In the genomic region with DNA sequence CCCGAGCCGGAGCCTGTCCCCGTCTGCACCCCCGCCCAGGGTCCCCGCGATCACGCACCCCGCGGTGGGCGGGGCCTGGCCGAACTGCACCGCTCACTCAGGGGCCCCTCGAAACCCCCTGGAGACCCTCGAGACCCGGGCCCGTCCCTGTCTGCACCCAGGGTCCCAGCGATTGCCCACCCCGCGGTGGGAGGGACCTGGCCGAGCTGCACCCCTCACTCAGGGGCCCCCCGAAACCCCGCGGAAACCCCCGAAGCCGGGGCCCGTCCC, we compare ENCODE assay signal across 8 cellular contexts. TPM values are rescaled to one million over a fixed set of nuclear protein-coding genes. Genes with fewer than 3 reads are reported as not detected.
DNase-seq lines count a peak whose midpoint lies in the region; ATAC-seq, FAIRE-seq and TF ChIP-seq lines count a peak whose summit lies in the region.

No MANE protein-coding gene starts in this region.

- H3K36me3 ChIP-seq in BE2C (peaks cover 12% of the 10 kb centered on the region), kidney (ENCODE audit: control insufficient read depth in 1 of 2, insufficient read depth in 2 of 2, low read length in 2 of 2) (no peaks in the 10 kb centered on the region), thyroid gland (no peaks in the 10 kb centered on the region)

- FAIRE-seq in kidney (lab: Jason Lieb, UNC) = no peak

- peak overlapping the region; percentile 22 to 71 for H3K9ac ChIP-seq in kidney (ENCODE audit: low read length in 2 of 2)

- H3K4me1 ChIP-seq in BE2C (no peaks in the 10 kb centered on the region; the same call in 1 of the 2 replicates), kidney (ENCODE audit: control insufficient read depth in 1 of 2, insufficient read depth in 1 of 2, low read depth in 1 of 2, low read length in 2 of 2) (peaks cover 2 to 6% of the 10 kb centered on the region in 2 donors), thyroid gland (peaks cover 7 to 12% of the 10 kb centered on the region in 2 donors)

- TF ChIP-seq POLR2A in thyroid gland (IDR thresholded peaks at IDR 0.05) = no peak

- intact Hi-C loops in kidney (cut with DNase I) = no loop called here
- intact Hi-C loops in thyroid gland (cut with DNase I) = no loop called here

- no peaks in the 10 kb centered on the region for H3K9me3 Mint-ChIP-seq in activated naive CD8-positive, alpha-beta T cell (ENCODE audit: low read depth)

- peak overlapping the region; percentile 83 for H3K4me3 Mint-ChIP-seq in activated naive CD8-positive, alpha-beta T cell

- WGBS in thyroid gland, 2 donors = no CpG with 5 or more reads among the region's 26 CpGs

- no peak overlapping the region for H3K27ac Mint-ChIP-seq in activated naive CD8-positive, alpha-beta T cell

- peak; percentile 17 for ATAC-seq in HG02623 (IDR thresholded peaks at IDR 0.05; ENCODE audit: unreplicated experiment)

- no peaks in the 10 kb centered on the region for H3K27me3 Mint-ChIP-seq in activated naive CD8-positive, alpha-beta T cell

- TF ChIP-seq CTCF in BE2C (IDR thresholded peaks at IDR 0.05; ENCODE audit: low read depth, low read length) (no peak), kidney (IDR thresholded peaks at IDR 0.05; ENCODE audit: borderline replicate concordance, extremely low read depth, insufficient read depth) (no peak), thyroid gland (IDR thresholded peaks at IDR 0.05) (no peak)

- H3K27me3 ChIP-seq in BE2C = no peaks in the 10 kb centered on the region
- no peaks in the 10 kb centered on the region for H3K27me3 ChIP-seq in thyroid gland

- H3K9me3 ChIP-seq in BE2C = no peaks in the 10 kb centered on the region
- no peaks in the 10 kb centered on the region for H3K9me3 ChIP-seq in kidney (ENCODE audit: control insufficient read depth in 1 of 2, low read length in 2 of 2)
- H3K9me3 ChIP-seq in thyroid gland = no peaks in the 10 kb centered on the region

- DNase-seq in BE2C (no peak), kidney (no peak), thyroid gland (no peak), NCI-H1105 (lab: John Stamatoyannopoulos, UW) (no peak), occipital lobe (lab: John Stamatoyannopoulos, UW) (no peak), GM19240 (ENCODE audit: insufficient read length, low spot score) (no peak)

- no peaks in the 10 kb centered on the region for H3K36me3 Mint-ChIP-seq in activated naive CD8-positive, alpha-beta T cell

- H3K4me1 Mint-ChIP-seq in activated naive CD8-positive, alpha-beta T cell (ENCODE audit: low read depth) = peaks cover 17% of the 10 kb centered on the region

- peak overlapping the region; percentile 91 for H3K4me3 ChIP-seq in BE2C (ENCODE audit: low read depth, low read length)
- peak overlapping the region; percentile 57 to 75 for H3K4me3 ChIP-seq in kidney (ENCODE audit: low read length in 2 of 2)
- peak overlapping the region; percentile 42 to 98 (median 81) for H3K4me3 ChIP-seq in thyroid gland (replicated peaks in 1 of 3)

- H3K27ac ChIP-seq in kidney (ENCODE audit: low read depth in 2 of 2, low read length in 2 of 2) (no peak overlapping the region), thyroid gland (peak overlapping the region in 1 of 3 donors; percentile 48)

RNA-seq across cellular contexts. Expression of a gene that starts 0.5 kb away (rescaled TPM):
- 111 TPM for polyA plus RNA-seq in BE2C (2012; ENCODE audit: insufficient read depth, insufficient read length, low read depth)
- 27.6 TPM for total RNA-seq in kidney
- polyA plus RNA-seq in kidney (ENCODE audit: insufficient read depth, low read depth, low replicate concordance) = 9.0 TPM
- total RNA-seq in thyroid gland = 10 to 100 TPM; 14.4 to 34.6 (median 27.6) TPM
- total RNA-seq in occipital lobe = 36.2 TPM

RNA-seq across cellular contexts. Expression of a gene that starts 19.7 kb away (rescaled TPM):
- polyA plus RNA-seq in BE2C (2012; ENCODE audit: insufficient read depth, insufficient read length, low read depth) = 18.1 TPM
- total RNA-seq in kidney (88.5 TPM), thyroid gland (100 to 1,000 TPM; 148 to 250 (median 195) TPM), occipital lobe (4.7 TPM)
- polyA plus RNA-seq in kidney (ENCODE audit: insufficient read depth, low read depth, low replicate concordance) = 149 TPM

RNA-seq across cellular contexts. Expression of a gene that starts 28.9 kb away (rescaled TPM):
- polyA plus RNA-seq in BE2C (2012; ENCODE audit: insufficient read depth, insufficient read length, low read depth) = 1,450 TPM
- 69.7 TPM for total RNA-seq in kidney
- polyA plus RNA-seq in kidney (ENCODE audit: insufficient read depth, low read depth, low replicate concordance) = 188 TPM
- 10 to 100 TPM; 27.4 to 52.9 (median 45.0) TPM for total RNA-seq in thyroid gland
- total RNA-seq in occipital lobe = 16.2 TPM

Comparison
In these comparisons a context has a peak if more than half of its experiments do, and no peak if none do; other contexts are left out.
1. RNA of a gene that starts 19.7 kb away (total RNA-seq): 148 to 250 TPM in thyroid gland and 88.5 TPM in kidney (single experiment); 4.7 TPM in occipital lobe (single experiment); every median in the first group is over 10 times any median in the second.
2. Peak in every context shown above with its lines, with median percentiles within 50 percentile points of each other: H3K4me3 ChIP-seq.